In genomic region chr16:20515580-20516179, GRCh38 we compare ENCODE assay signal across 18 cellular contexts.
"Had no signal": no experiment of that assay in that cellular context is flagged by ENCODE, and none has a peak within 500 bp of the region (broad histone marks: within the 10 kb centered on the region; RNA-seq: fewer than 3 reads in every experiment).

No MANE protein-coding gene starts in this region.

- H3K27ac Mint-ChIP-seq: naive B cell, nephron progenitor cell had no signal

- H3K27ac ChIP-seq: colonic mucosa, foreskin keratinocyte, heart left ventricle, psoas muscle, stomach, thoracic aorta, transverse colon had no signal

- H3K4me3 ChIP-seq: colonic mucosa, heart left ventricle, lung, psoas muscle, stomach, thoracic aorta, transverse colon had no signal

- H3K4me1 Mint-ChIP-seq: naive B cell, nephron progenitor cell had no signal

- H3K27me3 ChIP-seq: colonic mucosa, foreskin keratinocyte, heart left ventricle, stomach, transverse colon had no signal

- H3K9me3 ChIP-seq: colonic mucosa, heart left ventricle, psoas muscle, stomach, thoracic aorta, transverse colon had no signal

- H3K4me3 Mint-ChIP-seq: naive B cell, nephron progenitor cell had no signal

- ATAC-seq: foreskin keratinocyte, heart left ventricle, left ventricle myocardium superior, psoas muscle had no signal

- H3K36me3 ChIP-seq: colonic mucosa, heart left ventricle, stomach, thoracic aorta, transverse colon had no signal

- DNase-seq: colonic mucosa; dermis blood vessel endothelial cell; foreskin keratinocyte; heart left ventricle; hypothalamus; left ventricle myocardium superior; mesenchymal stem cell; naive B cell; nephron progenitor cell; psoas muscle; small intestine; stimulated activated CD4-positive, alpha-beta T cell treated with anti-CD3 and anti-CD28 coated beads, Interleukin-12 subunit alpha, Interleukin-12 subunit beta, amount 100 ng/mL, for 4 hours; stimulated activated naive CD4-positive, alpha-beta T cell; stomach; substantia nigra; transverse colon had no signal

- H3K4me1 ChIP-seq: colonic mucosa, foreskin keratinocyte, psoas muscle, transverse colon had no signal
